Comparison of ENCODE assay signal across 26 cellular contexts in the genomic region with DNA sequence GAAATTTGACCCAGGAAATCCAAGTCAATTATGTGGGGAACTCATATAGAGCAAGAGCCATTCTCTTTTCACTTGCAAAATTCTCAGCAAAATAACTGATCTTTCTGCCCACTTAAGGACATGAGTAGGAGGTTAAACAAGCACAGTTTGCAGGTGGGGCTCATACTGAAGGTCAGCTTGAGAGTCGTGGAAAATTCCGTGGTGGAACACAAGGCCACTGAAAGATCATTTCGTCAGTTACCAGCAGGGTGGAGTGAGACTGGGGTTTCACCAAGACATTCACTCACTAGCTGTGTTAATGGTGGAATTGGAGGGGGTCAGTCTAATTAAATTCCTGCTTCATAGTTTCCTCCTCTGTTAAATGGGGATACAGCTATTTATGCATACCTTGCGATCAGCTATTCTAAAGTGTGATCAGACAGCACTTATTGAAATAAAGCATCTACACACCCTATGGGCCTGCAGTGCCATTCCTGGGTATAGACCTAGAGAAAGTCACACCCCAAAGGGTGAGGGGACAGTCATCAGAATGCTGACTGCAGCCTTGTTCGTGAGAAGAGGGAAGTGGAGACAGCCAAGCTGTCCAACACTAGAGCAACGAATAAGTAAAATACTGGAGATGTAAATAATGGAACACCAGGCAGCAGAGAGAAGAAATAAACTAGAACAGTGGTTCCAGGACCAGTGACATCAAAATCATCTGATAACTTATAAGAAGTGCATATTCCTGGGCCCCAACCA. TPM values are rescaled to one million over a fixed set of nuclear protein-coding genes. Genes with fewer than 3 reads are reported as not detected.
DNase-seq lines count a peak whose midpoint lies in the region; ATAC-seq and TF ChIP-seq lines count a peak whose summit lies in the region.
"Had no signal": no experiment of that assay in that cellular context is flagged by ENCODE, and none has a peak within 500 bp of the region (broad histone marks: within the 10 kb centered on the region; RNA-seq: fewer than 3 reads in every experiment).

No MANE protein-coding gene starts in this region.

- peak; percentile 54 for ATAC-seq in activated CD8-positive, alpha-beta T cell treated with anti-CD3 and anti-CD28 coated beads for 36 hours
- no peak for ATAC-seq in activated CD8-positive, alpha-beta T cell treated with anti-CD3 and anti-CD28 coated beads, Interleukin-2, amount 10 ng/mL, durations not matched to agents 7 days and 5 days
- ATAC-seq in GM23338, result no peak
- peak; percentile 55 for ATAC-seq in activated naive CD8-positive, alpha-beta T cell treated with anti-CD3 and anti-CD28 coated beads, Interleukin-2, amount 50 U/mL, for 24 hours
- ATAC-seq in upper lobe of right lung, result peak; percentile 33
- ATAC-seq: left lobe of liver, SK-N-SH treated with all-trans-retinoic acid at 6 μM for 48 hours had no signal

- H3K4me3 ChIP-seq in GM23338 (no peak overlapping the region), upper lobe of right lung (no peak overlapping the region)
- H3K4me3 ChIP-seq: ascending aorta, esophagus squamous epithelium, prostate gland had no signal

- H3K36me3 Mint-ChIP-seq in activated CD8-positive, alpha-beta T cell treated with anti-CD3 and anti-CD28 coated beads for 36 hours (ENCODE audit: low read depth), result peaks cover 1% of the 10 kb centered on the region
- H3K36me3 Mint-ChIP-seq in activated CD8-positive, alpha-beta T cell treated with anti-CD3 and anti-CD28 coated beads, Interleukin-2, amount 10 ng/mL, durations not matched to agents 7 days and 5 days (ENCODE audit: low read depth), result no peaks in the 10 kb centered on the region
- no peaks in the 10 kb centered on the region for H3K36me3 Mint-ChIP-seq in GM23338 (ENCODE audit: low read depth)
- peaks cover 14% of the 10 kb centered on the region for H3K36me3 Mint-ChIP-seq in activated naive CD8-positive, alpha-beta T cell treated with anti-CD3 and anti-CD28 coated beads, Interleukin-2, amount 50 U/mL, for 24 hours (ENCODE audit: low read depth)

- peak overlapping the region; percentile 83 for H3K27ac Mint-ChIP-seq in activated CD8-positive, alpha-beta T cell treated with anti-CD3 and anti-CD28 coated beads for 36 hours
- no peak overlapping the region for H3K27ac Mint-ChIP-seq in activated CD8-positive, alpha-beta T cell treated with anti-CD3 and anti-CD28 coated beads, Interleukin-2, amount 10 ng/mL, durations not matched to agents 7 days and 5 days
- no peak overlapping the region for H3K27ac Mint-ChIP-seq in GM23338
- peak overlapping the region; percentile 99 for H3K27ac Mint-ChIP-seq in activated naive CD8-positive, alpha-beta T cell treated with anti-CD3 and anti-CD28 coated beads, Interleukin-2, amount 50 U/mL, for 24 hours

- peaks cover 57% of the 10 kb centered on the region for H3K4me1 Mint-ChIP-seq in activated CD8-positive, alpha-beta T cell treated with anti-CD3 and anti-CD28 coated beads for 36 hours (ENCODE audit: low read depth)
- H3K4me1 Mint-ChIP-seq in activated CD8-positive, alpha-beta T cell treated with anti-CD3 and anti-CD28 coated beads, Interleukin-2, amount 10 ng/mL, durations not matched to agents 7 days and 5 days (ENCODE audit: low read depth), result peaks cover 42% of the 10 kb centered on the region
- H3K4me1 Mint-ChIP-seq in GM23338, result peaks cover 12% of the 10 kb centered on the region
- H3K4me1 Mint-ChIP-seq in activated naive CD8-positive, alpha-beta T cell treated with anti-CD3 and anti-CD28 coated beads, Interleukin-2, amount 50 U/mL, for 24 hours, result peaks cover 75% of the 10 kb centered on the region
- H3K4me1 Mint-ChIP-seq: central memory CD8-positive, alpha-beta T cell had no signal

- peaks cover 4% of the 10 kb centered on the region; the same call in 1 of the 2 replicates for H3K4me1 ChIP-seq in GM23338 (ENCODE audit: insufficient read depth)
- no peaks in the 10 kb centered on the region for H3K4me1 ChIP-seq in upper lobe of right lung
- H3K4me1 ChIP-seq: ascending aorta, esophagus squamous epithelium, prostate gland had no signal

- TF ChIP-seq CTCF in activated CD8-positive, alpha-beta T cell treated with anti-CD3 and anti-CD28 coated beads for 36 hours (IDR thresholded peaks at IDR 0.05), result no peak
- no peak for TF ChIP-seq CTCF in GM23338 (conservative IDR thresholded peaks at IDR 0.05; ENCODE audit: low read depth in 2 of 2)
- no peak for TF ChIP-seq CTCF in upper lobe of right lung (IDR thresholded peaks at IDR 0.05)

- H3K36me3 ChIP-seq in GM23338 (ENCODE audit: insufficient read depth) (no peaks in the 10 kb centered on the region), upper lobe of right lung (no peaks in the 10 kb centered on the region)
- H3K36me3 ChIP-seq: ascending aorta, esophagus squamous epithelium, prostate gland had no signal

- H3K4me3 Mint-ChIP-seq in activated CD8-positive, alpha-beta T cell treated with anti-CD3 and anti-CD28 coated beads for 36 hours, result no peak overlapping the region
- H3K4me3 Mint-ChIP-seq in activated CD8-positive, alpha-beta T cell treated with anti-CD3 and anti-CD28 coated beads, Interleukin-2, amount 10 ng/mL, durations not matched to agents 7 days and 5 days, result no peak overlapping the region
- no peak overlapping the region for H3K4me3 Mint-ChIP-seq in GM23338
- no peak overlapping the region for H3K4me3 Mint-ChIP-seq in activated naive CD8-positive, alpha-beta T cell treated with anti-CD3 and anti-CD28 coated beads, Interleukin-2, amount 50 U/mL, for 24 hours
- H3K4me3 Mint-ChIP-seq: central memory CD8-positive, alpha-beta T cell had no signal

- CTCF ChIA-PET in activated CD8-positive, alpha-beta T cell treated with anti-CD3 and anti-CD28 coated beads for 36 hours (lab: Charles Lee), result interaction anchor here (1.1 kb wide), 1 partner anchor 35 kb away, joined by 3 read pairs; no protein-coding TSS in a partner anchor
- CTCF ChIA-PET in activated CD8-positive, alpha-beta T cell treated with anti-CD3 and anti-CD28 coated beads, Interleukin-2, amount 10 ng/mL, durations not matched to agents 7 days and 5 days (lab: Charles Lee), result no interaction called here

- H3K27ac ChIP-seq in GM23338 (ENCODE audit: low read depth) (no peak overlapping the region), upper lobe of right lung (no peak overlapping the region)
- H3K27ac ChIP-seq: ascending aorta, C4-2B, esophagus squamous epithelium, prostate gland had no signal

- H3F3A ChIP-seq in GM23338 (replicated peaks; ENCODE audit: low read depth), result no peaks in the 10 kb centered on the region

- H3K4me2 ChIP-seq in GM23338, result no peak overlapping the region

- H2AFZ ChIP-seq in GM23338, result peak overlapping the region; percentile 18; the same call in 1 of the 2 replicates

- peak; percentile 65 for DNase-seq in activated CD8-positive, alpha-beta T cell treated with anti-CD3 and anti-CD28 coated beads for 36 hours
- no peak for DNase-seq in activated CD8-positive, alpha-beta T cell treated with anti-CD3 and anti-CD28 coated beads, Interleukin-2, amount 10 ng/mL, durations not matched to agents 7 days and 5 days
- no peak for DNase-seq in GM23338 (ENCODE audit: low spot score)
- peak; percentile 44 for DNase-seq in activated naive CD8-positive, alpha-beta T cell treated with anti-CD3 and anti-CD28 coated beads, Interleukin-2, amount 50 U/mL, for 24 hours
- no peak for DNase-seq in upper lobe of right lung
- DNase-seq in activated T-cell treated with anti-CD3 and anti-CD28 coated beads, Interleukin-2, amount 50 U/mL, for 48 hours, result no peak
- DNase-seq in NCI-H2227 (lab: John Stamatoyannopoulos, UW; ENCODE audit: unreplicated experiment), result no peak
- DNase-seq in NCI-H446 treated with DMSO at 0.1 percent for 48 hours (lab: John Stamatoyannopoulos, UW), result no peak
- DNase-seq: ACHN; activated CD4-positive, alpha-beta T cell treated with anti-CD3 and anti-CD28 coated beads for 48 hours; activated naive CD4-positive, alpha-beta T cell; DMS 273 treated with DMSO at 0.1 percent for 48 hours; effector memory CD4-positive, alpha-beta T cell; esophagus squamous epithelium; GDM1; glutamatergic neuron; KBM-7; NCI-H187 treated with DMSO at 0.1 percent for 48 hours; NCI-H510A treated with DMSO at 0.1 percent for 48 hours; RPMI8226 had no signal

- H3K27me3 ChIP-seq in GM23338 (ENCODE audit: insufficient read depth), result no peaks in the 10 kb centered on the region
- no peaks in the 10 kb centered on the region for H3K27me3 ChIP-seq in upper lobe of right lung
- H3K27me3 ChIP-seq: ascending aorta, esophagus squamous epithelium had no signal

- H3K9me2 ChIP-seq in GM23338 (ENCODE audit: insufficient read depth), result no peaks in the 10 kb centered on the region

- no peaks in the 10 kb centered on the region for H3K9me3 ChIP-seq in upper lobe of right lung
- H3K9me3 ChIP-seq: ascending aorta, esophagus squamous epithelium, prostate gland had no signal

- intact Hi-C loops in activated CD8-positive, alpha-beta T cell treated with anti-CD3 and anti-CD28 coated beads for 36 hours (cut with micrococcal nuclease), result loop anchor here (5.0 kb wide), 1 partner anchor 55 kb away; no protein-coding TSS in a partner anchor
- intact Hi-C loops in upper lobe of right lung (cut with DNase I), result no loop called here

- POLR2A ChIA-PET in activated CD8-positive, alpha-beta T cell treated with anti-CD3 and anti-CD28 coated beads for 36 hours (lab: Charles Lee), result interaction anchor here (1.0 kb wide), 1 partner anchor 10 kb away, joined by 3 read pairs; no protein-coding TSS in a partner anchor
- POLR2A ChIA-PET in activated CD8-positive, alpha-beta T cell treated with anti-CD3 and anti-CD28 coated beads, Interleukin-2, amount 10 ng/mL, durations not matched to agents 7 days and 5 days (lab: Charles Lee), result no interaction called here

- H3K9me3 Mint-ChIP-seq in activated CD8-positive, alpha-beta T cell treated with anti-CD3 and anti-CD28 coated beads for 36 hours, result no peaks in the 10 kb centered on the region
- H3K9me3 Mint-ChIP-seq in activated CD8-positive, alpha-beta T cell treated with anti-CD3 and anti-CD28 coated beads, Interleukin-2, amount 10 ng/mL, durations not matched to agents 7 days and 5 days (ENCODE audit: insufficient read depth), result no peaks in the 10 kb centered on the region
- no peaks in the 10 kb centered on the region; the same call in 2 of the 3 replicates for H3K9me3 Mint-ChIP-seq in GM23338
- H3K9me3 Mint-ChIP-seq in activated naive CD8-positive, alpha-beta T cell treated with anti-CD3 and anti-CD28 coated beads, Interleukin-2, amount 50 U/mL, for 24 hours, result peaks cover 7% of the 10 kb centered on the region
- H3K9me3 Mint-ChIP-seq: central memory CD8-positive, alpha-beta T cell had no signal

- H3K27me3 Mint-ChIP-seq in activated CD8-positive, alpha-beta T cell treated with anti-CD3 and anti-CD28 coated beads for 36 hours, result no peaks in the 10 kb centered on the region
- H3K27me3 Mint-ChIP-seq in activated CD8-positive, alpha-beta T cell treated with anti-CD3 and anti-CD28 coated beads, Interleukin-2, amount 10 ng/mL, durations not matched to agents 7 days and 5 days (ENCODE audit: low read depth), result no peaks in the 10 kb centered on the region
- peaks cover 2% of the 10 kb centered on the region for H3K27me3 Mint-ChIP-seq in GM23338 (ENCODE audit: insufficient read depth, low read depth, poor library complexity)
- no peaks in the 10 kb centered on the region for H3K27me3 Mint-ChIP-seq in activated naive CD8-positive, alpha-beta T cell treated with anti-CD3 and anti-CD28 coated beads, Interleukin-2, amount 50 U/mL, for 24 hours

- H3K79me2 ChIP-seq in GM23338 (replicated peaks; ENCODE audit: insufficient read depth), result no peaks in the 10 kb centered on the region

- no peaks in the 10 kb centered on the region for H4K20me1 ChIP-seq in GM23338 (replicated peaks; ENCODE audit: insufficient read depth)

RNA-seq across cellular contexts. Expression of a gene that starts 42.7 kb away (rescaled TPM):
- under 1 TPM in 1 of 2 experiments, not detected in 1; 0.18 TPM for total RNA-seq in activated CD8-positive, alpha-beta T cell treated with anti-CD3 and anti-CD28 coated beads for 36 hours
- not detected for total RNA-seq in activated CD8-positive, alpha-beta T cell treated with anti-CD3 and anti-CD28 coated beads, Interleukin-2, amount 10 ng/mL, durations not matched to agents 7 days and 5 days
- total RNA-seq in GM23338 (2014; rRNA removed; shearing (Covaris generic)), result not detected in 2 replicates
- not detected in 2 replicates for polyA plus RNA-seq in GM23338 (2016; fragmentation: Nextera tagmentation; extraction: Ambion mirVana)
- total RNA-seq in upper lobe of right lung, result 0.35 TPM
- total RNA-seq: ascending aorta, left lobe of liver, prostate gland had no signal

Comparison
In these comparisons a context has a peak if more than half of its experiments do, and no peak if none do; other contexts are left out.
1. ATAC-seq: peak in activated CD8-positive, alpha-beta T cell treated with anti-CD3 and anti-CD28 coated beads for 36 hours (single experiment), activated naive CD8-positive, alpha-beta T cell treated with anti-CD3 and anti-CD28 coated beads, Interleukin-2, amount 50 U/mL, for 24 hours (single experiment) and upper lobe of right lung (single experiment); none in activated CD8-positive, alpha-beta T cell treated with anti-CD3 and anti-CD28 coated beads, Interleukin-2, amount 10 ng/mL, durations not matched to agents 7 days and 5 days (single experiment) and GM23338 (single experiment).
2. DNase-seq: peak in activated CD8-positive, alpha-beta T cell treated with anti-CD3 and anti-CD28 coated beads for 36 hours (single experiment) and activated naive CD8-positive, alpha-beta T cell treated with anti-CD3 and anti-CD28 coated beads, Interleukin-2, amount 50 U/mL, for 24 hours (single experiment); none in activated CD8-positive, alpha-beta T cell treated with anti-CD3 and anti-CD28 coated beads, Interleukin-2, amount 10 ng/mL, durations not matched to agents 7 days and 5 days (single experiment), GM23338 (single experiment), upper lobe of right lung (single experiment), activated T-cell treated with anti-CD3 and anti-CD28 coated beads, Interleukin-2, amount 50 U/mL, for 48 hours (0 of 2), NCI-H2227 (single experiment) and NCI-H446 treated with DMSO at 0.1 percent for 48 hours (single experiment).
3. H3K27ac Mint-ChIP-seq: peak in activated CD8-positive, alpha-beta T cell treated with anti-CD3 and anti-CD28 coated beads for 36 hours (single experiment) and activated naive CD8-positive, alpha-beta T cell treated with anti-CD3 and anti-CD28 coated beads, Interleukin-2, amount 50 U/mL, for 24 hours (single experiment); none in activated CD8-positive, alpha-beta T cell treated with anti-CD3 and anti-CD28 coated beads, Interleukin-2, amount 10 ng/mL, durations not matched to agents 7 days and 5 days (single experiment) and GM23338 (single experiment).